Comparison of ENCODE assay signal across 29 cellular contexts in genomic region chr19:8144273-8144672, GRCh38. TPM values are rescaled to one million over a fixed set of nuclear protein-coding genes. Genes with fewer than 3 reads are reported as not detected.
"Had no signal": no experiment of that assay in that cellular context is flagged by ENCODE, and none has a peak within 500 bp of the region (broad histone marks: within the 10 kb centered on the region; RNA-seq: fewer than 3 reads in every experiment).

No MANE protein-coding gene starts in this region.

- ATAC-seq: esophagus mucosa, gastrocnemius medialis, heart right ventricle, left cardiac atrium, left lung, left ventricle myocardium superior, lower lobe of right lung had no signal

- DNase-seq: colonic mucosa; dermis blood vessel endothelial cell; dorsolateral prefrontal cortex; effector CD4-positive, alpha-beta T cell; effector memory CD4-positive, alpha-beta T cell; erythroblast; esophagus squamous epithelium; foreskin fibroblast; foreskin melanocyte; gastrocnemius medialis; glutamatergic neuron; head of caudate nucleus; heart right ventricle; hippocampal formation; left cardiac atrium; left lung; left ventricle myocardium superior; lower lobe of right lung; mesenchymal stem cell; midbrain had no signal

- H3K36me3 ChIP-seq: colonic mucosa, esophagus squamous epithelium, gastrocnemius medialis, heart right ventricle, left lung, lower lobe of right lung had no signal

- H3K4me3 ChIP-seq: colonic mucosa, dorsolateral prefrontal cortex, esophagus squamous epithelium, gastrocnemius medialis, heart right ventricle, left lung, lower lobe of right lung had no signal

- H3K9me3 ChIP-seq: colonic mucosa, esophagus squamous epithelium, gastrocnemius medialis, heart right ventricle, left lung, lower lobe of right lung had no signal

- H3K4me1 ChIP-seq: gastrocnemius medialis had no signal

- FAIRE-seq: endothelial cell of umbilical vein, islet of Langerhans, keratinocyte had no signal

- H3K27ac ChIP-seq: colonic mucosa, dorsolateral prefrontal cortex, epithelial cell of prostate, esophagus squamous epithelium, gastrocnemius medialis, heart right ventricle, left lung, lower lobe of right lung had no signal

RNA-seq across cellular contexts. Expression of gene FBN3, which starts 5.1 kb away (rescaled TPM):
- total RNA-seq: dermis blood vessel endothelial cell, endothelial cell of umbilical vein, glomerular endothelial cell, left cardiac atrium, left ventricle myocardium superior, lung microvascular endothelial cell, mesenteric fat pad, mononuclear cell had no signal
- polyA plus RNA-seq: endothelial cell of umbilical vein, heart right ventricle, keratinocyte had no signal
